ENCODE assay signal across 8 cellular contexts in the genomic region with DNA sequence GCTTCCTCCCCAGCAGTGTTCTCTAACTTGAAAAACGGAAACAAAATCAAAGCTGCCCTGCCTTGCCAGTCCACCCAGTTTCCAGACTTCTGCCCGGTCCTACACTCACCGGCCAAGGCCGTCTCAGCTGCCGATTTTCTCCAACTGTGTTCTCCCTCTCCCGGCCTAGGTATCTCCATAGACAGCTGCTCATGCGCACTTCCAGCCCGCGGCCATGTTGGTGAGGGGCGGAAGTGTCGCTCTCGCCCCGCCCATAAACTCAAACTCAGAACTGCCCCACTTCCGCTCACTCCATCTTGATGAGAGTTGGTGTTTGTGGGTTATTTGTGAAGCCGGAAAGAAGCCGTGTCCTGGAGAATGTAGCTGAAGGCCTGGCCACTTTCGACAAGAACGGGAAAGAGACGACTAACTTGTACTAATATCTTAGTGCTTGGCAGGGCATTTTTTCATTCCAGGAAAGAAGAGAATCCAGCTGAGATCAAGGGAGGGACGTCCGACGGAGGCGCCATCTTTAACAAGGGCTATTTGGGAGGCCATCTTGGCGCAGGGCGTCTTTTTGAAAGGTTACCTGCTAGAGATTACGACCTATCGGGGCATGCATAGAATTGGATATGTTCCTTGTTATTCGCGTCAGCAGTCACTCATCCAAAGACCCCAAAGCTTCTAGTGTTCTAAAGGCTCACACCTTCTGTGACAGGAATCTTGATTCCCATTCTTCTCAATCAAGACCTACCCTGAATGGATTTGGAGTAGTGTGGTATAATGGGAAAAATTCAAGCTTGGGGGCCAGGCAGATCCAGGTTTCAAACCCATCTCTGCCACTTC. TPM values are rescaled to one million over a fixed set of nuclear protein-coding genes. Genes with fewer than 3 reads are reported as not detected.
DNase-seq lines count a peak whose midpoint lies in the region; ATAC-seq and TF ChIP-seq lines count a peak whose summit lies in the region.

TSS of gene USF1 (minus strand) at position 229 of the 825 bp plus-strand sequence. CDS start 2,702 bp downstream, outside the sequence.

- peaks cover 20% of the 10 kb centered on the region for H3K36me3 ChIP-seq in adipocyte (ENCODE audit: control insufficient read depth, insufficient read depth, low read length, severe bottlenecking)

- no peaks in the 10 kb centered on the region for H3K27me3 Mint-ChIP-seq in type B pancreatic cell

- H3K4me3 Mint-ChIP-seq in type B pancreatic cell, result peak within 1 kb of the TSS; percentile 96

- peaks cover 14% of the 10 kb centered on the region for H3K4me1 ChIP-seq in adipocyte (ENCODE audit: control insufficient read depth, insufficient read depth, low read length)

- peaks cover 30% of the 10 kb centered on the region for H3K36me3 Mint-ChIP-seq in type B pancreatic cell

- no peak for TF ChIP-seq CTCF in GM12865 (IDR thresholded peaks at IDR 0.05; ENCODE audit: insufficient read depth, low read depth, low read length, missing control alignments)
- TF ChIP-seq CTCF in type B pancreatic cell (conservative IDR thresholded peaks at IDR 0.05), result no peak

- DNase-seq in GM12865 (ENCODE audit: low read depth) (peak; percentile 97), NCI-H1436 (lab: John Stamatoyannopoulos, UW) (peak; percentile 93), T follicular helper cell (ENCODE audit: low read depth) (peak; percentile 86), adipocyte (ENCODE audit: low read depth) (peak; percentile 98), cardiac septum (ENCODE audit: low spot score) (peak; percentile 96), pons (ENCODE audit: low spot score) (peak; percentile 98), type B pancreatic cell (ENCODE audit: extremely low spot score, unreplicated experiment) (peak; percentile 95)

- H3K4me1 Mint-ChIP-seq in type B pancreatic cell (ENCODE audit: unreplicated experiment), result peaks cover 8% of the 10 kb centered on the region

- peak; percentile 80 for ATAC-seq in HG02798 (IDR thresholded peaks at IDR 0.05; ENCODE audit: poor library complexity, unreplicated experiment)

- H3K4me3 ChIP-seq in GM12865 (ENCODE audit: low read depth, low read length) (peak within 1 kb of the TSS; percentile 67), adipocyte (ENCODE audit: low read length) (peak within 1 kb of the TSS; percentile 96)

- H3K27me3 ChIP-seq in adipocyte (replicated peaks; ENCODE audit: control insufficient read depth, insufficient read depth, low read length), result no peaks in the 10 kb centered on the region

- H3K9me3 ChIP-seq in adipocyte (ENCODE audit: control insufficient read depth, low read length), result peaks cover 18% of the 10 kb centered on the region

- H3K9ac ChIP-seq in adipocyte (ENCODE audit: low read length), result peak within 1 kb of the TSS; percentile 98

- H3K9me3 Mint-ChIP-seq in type B pancreatic cell, result peaks cover 9% of the 10 kb centered on the region

- peak within 1 kb of the TSS; percentile 97 for H3K27ac Mint-ChIP-seq in type B pancreatic cell

- intact Hi-C loops in cardiac septum (cut with DNase I), result loop anchor here (2.0 to 10.0 kb wide), 3 partner anchors 51 to 87 kb away; partner anchors contain the start of genes DEDD and KLHDC9

RNA-seq across cellular contexts. Expression of gene USF1, which starts in this region (rescaled TPM):
- total RNA-seq in cardiac septum, result 29.2 TPM
- 62.2 and 79.1 TPM in 2 replicates for total RNA-seq in type B pancreatic cell (ENCODE audit: low replicate concordance)

Comparison
In these comparisons a context has a peak if more than half of its experiments do, and no peak if none do; other contexts are left out.
1. Peak in every context shown above with its lines: DNase-seq, ATAC-seq and H3K4me3 ChIP-seq.